ENCODE assay signal across 17 cellular contexts in genomic region chr4:29278580-29278979, GRCh38.
DNase-seq lines count a peak whose midpoint lies in the region; ATAC-seq and TF ChIP-seq lines count a peak whose summit lies in the region.
"Had no signal": no experiment of that assay in that cellular context is flagged by ENCODE, and none has a peak within 500 bp of the region (broad histone marks: within the 10 kb centered on the region; RNA-seq: fewer than 3 reads in every experiment).

No MANE protein-coding gene starts in this region.

- ATAC-seq in GM18867 (IDR thresholded peaks at IDR 0.05; ENCODE audit: unreplicated experiment) (no peak), GM18861 (IDR thresholded peaks at IDR 0.05; ENCODE audit: unreplicated experiment) (no peak), HG03460 (IDR thresholded peaks at IDR 0.05; ENCODE audit: unreplicated experiment) (no peak)
- ATAC-seq: activated naive CD8-positive, alpha-beta T cell treated with anti-CD3 and anti-CD28 coated beads, Interleukin-2, amount 50 U/mL, for 24 hours; esophagus mucosa; naive thymus-derived CD4-positive, alpha-beta T cell had no signal

- no peak overlapping the region for H2BK15ac ChIP-seq in mesenchymal stem cell (ENCODE audit: low read depth, poor library complexity, severe bottlenecking)

- no peaks in the 10 kb centered on the region for H3K79me1 ChIP-seq in mesenchymal stem cell (replicated peaks; ENCODE audit: low read length, poor library complexity, severe bottlenecking)

- no peak overlapping the region for H2BK120ac ChIP-seq in mesenchymal stem cell (ENCODE audit: low read depth, low read length)

- no peak overlapping the region for H3K9ac ChIP-seq in OCI-LY3 (ENCODE audit: low read length)
- H3K9ac ChIP-seq in mesenchymal stem cell (ENCODE audit: low read length): no peak overlapping the region

- H3K4me2 ChIP-seq in OCI-LY3 (ENCODE audit: low read length) (no peak overlapping the region), mesenchymal stem cell (ENCODE audit: low read length, poor library complexity, severe bottlenecking) (no peak overlapping the region)

- H3K18ac ChIP-seq in mesenchymal stem cell (ENCODE audit: low read depth in 1 of 2, low read length in 2 of 2): no peak overlapping the region

- H3K79me2 ChIP-seq in OCI-LY3 (ENCODE audit: low read length): no peaks in the 10 kb centered on the region

- no peak overlapping the region for H3K27ac ChIP-seq in OCI-LY3 (ENCODE audit: low read length)
- H3K27ac ChIP-seq in mesenchymal stem cell (ENCODE audit: low read length, poor library complexity, severe bottlenecking): peak overlapping the region; percentile 64
- H3K27ac ChIP-seq: tibial artery had no signal

- TF ChIP-seq CTCF in OCI-LY3 (IDR thresholded peaks at IDR 0.05; ENCODE audit: low read depth, low read length): no peak

- H3K4me3 ChIP-seq in OCI-LY3 (ENCODE audit: low read length) (no peak overlapping the region), mesenchymal stem cell (ENCODE audit: insufficient read depth in 1 of 2, low read depth in 1 of 2, low read length in 2 of 2) (peak overlapping the region in 1 of 2 experiments; percentile 43)
- H3K4me3 ChIP-seq: tibial artery had no signal

- no peaks in the 10 kb centered on the region for H3K27me3 ChIP-seq in OCI-LY3 (ENCODE audit: low read depth, low read length)
- no peaks in the 10 kb centered on the region for H3K27me3 ChIP-seq in mesenchymal stem cell (ENCODE audit: control insufficient read depth in 1 of 2, insufficient read depth in 1 of 2, low read length in 2 of 2)
- H3K27me3 ChIP-seq: tibial artery had no signal

- H3K4me1 ChIP-seq in OCI-LY3 (ENCODE audit: low read length) (no peaks in the 10 kb centered on the region), mesenchymal stem cell (ENCODE audit: control insufficient read depth, insufficient read depth, low read depth, low read length) (no peaks in the 10 kb centered on the region)
- H3K4me1 ChIP-seq: tibial artery had no signal

- H3K23ac ChIP-seq in mesenchymal stem cell (ENCODE audit: low read length in 2 of 2): no peak overlapping the region

- no peak overlapping the region for H2BK12ac ChIP-seq in mesenchymal stem cell (ENCODE audit: low read length in 2 of 2)

- no peak overlapping the region for H3K4ac ChIP-seq in mesenchymal stem cell (ENCODE audit: low read depth in 1 of 2, low read length in 2 of 2)

- H4K20me1 ChIP-seq in OCI-LY3 (ENCODE audit: insufficient read depth, low read length): no peaks in the 10 kb centered on the region

- H3K14ac ChIP-seq in mesenchymal stem cell (ENCODE audit: low read length in 2 of 2): no peak overlapping the region

- no peak overlapping the region for H4K91ac ChIP-seq in mesenchymal stem cell (ENCODE audit: low read length)

- H2AK5ac ChIP-seq in mesenchymal stem cell (ENCODE audit: low read length, severe bottlenecking): no peak overlapping the region

- no peak overlapping the region for H4K8ac ChIP-seq in mesenchymal stem cell (ENCODE audit: low read length)

- H2AFZ ChIP-seq in OCI-LY3 (ENCODE audit: low read depth, low read length): 0 out of 2 replicates have a peak overlapping the region, but pooled peaks have one; percentile 15
- no peak overlapping the region for H2AFZ ChIP-seq in mesenchymal stem cell (ENCODE audit: low read depth, low read length)

- no peak overlapping the region for H2BK5ac ChIP-seq in mesenchymal stem cell (ENCODE audit: low read depth, low read length, poor library complexity, severe bottlenecking)

- WGBS in mesenchymal stem cell: 0% methylated on average over 1 of the region's 2 CpGs

- no peaks in the 10 kb centered on the region for H3K9me3 ChIP-seq in OCI-LY3 (ENCODE audit: insufficient read depth, low read length)
- H3K9me3 ChIP-seq in mesenchymal stem cell (ENCODE audit: control insufficient read depth, low read length): peaks cover 8% of the 10 kb centered on the region
- H3K9me3 ChIP-seq: tibial artery had no signal

- no peaks in the 10 kb centered on the region for H3K36me3 ChIP-seq in OCI-LY3 (replicated peaks; ENCODE audit: low read depth, low read length)
- no peaks in the 10 kb centered on the region for H3K36me3 ChIP-seq in mesenchymal stem cell (ENCODE audit: control insufficient read depth in 1 of 2, insufficient read depth in 2 of 2, low read depth in 1 of 2, low read length in 2 of 2)
- H3K36me3 ChIP-seq: tibial artery had no signal

- DNase-seq in EH (ENCODE audit: low read depth): peak; percentile 73
- peak; percentile 76 for DNase-seq in dedifferentiated amniotic fluid mesenchymal stem cell (ENCODE audit: extremely low spot score)
- peak; percentile 41 for DNase-seq in mesenchymal stem cell
- DNase-seq in NCI-H446 treated with DMSO at 0.1 percent for 48 hours (lab: John Stamatoyannopoulos, UW): no peak
- DNase-seq: activated CD4-positive, alpha-beta T cell treated with anti-CD3 and anti-CD28 coated beads, Interleukin-2, amount 50 U/mL, for 1 hour; activated naive CD8-positive, alpha-beta T cell treated with anti-CD3 and anti-CD28 coated beads, Interleukin-2, amount 50 U/mL, for 24 hours; activated T-cell treated with anti-CD3 and anti-CD28 coated beads, Interleukin-2, amount 50 U/mL, for 24 hours; cortex of kidney; naive thymus-derived CD4-positive, alpha-beta T cell; NCI-H1048; stimulated activated CD4-positive, alpha-beta T cell treated with anti-CD3 and anti-CD28 coated beads, Interleukin-1b, Interleukin-23, amount 100 ng/mL, for 48 hours; tibial artery had no signal
